ENCODE assay signal across 10 cellular contexts in genomic region chr15:40340038-40340739, GRCh38. TPM values are rescaled to one million over a fixed set of nuclear protein-coding genes. Genes with fewer than 3 reads are reported as not detected.
A peak's percentile ranks its signal among the peaks of the same experiment; 100 is the strongest.
DNase-seq lines count a peak whose midpoint lies in the region; ATAC-seq and TF ChIP-seq lines count a peak whose summit lies in the region.
"Had no signal": no experiment of that assay in that cellular context is flagged by ENCODE, and none has a peak within 500 bp of the region (broad histone marks: within the 10 kb centered on the region; RNA-seq: fewer than 3 reads in every experiment).

No MANE protein-coding gene starts in this region.

- no peaks in the 10 kb centered on the region for H4K20me1 ChIP-seq in Karpas-422 (ENCODE audit: insufficient read depth, low read depth, low read length)

- no peaks in the 10 kb centered on the region for H3K9me3 ChIP-seq in lung (ENCODE audit: control insufficient read depth in 2 of 2, insufficient read depth in 1 of 2, low read length in 1 of 2)
- no peaks in the 10 kb centered on the region for H3K9me3 ChIP-seq in Karpas-422 (ENCODE audit: low read length)

- WGBS in lung, 2 donors = 32 to 66% methylated on average over 14 of the region's 14 CpGs
- 19% methylated on average over 14 of the region's 14 CpGs for WGBS in urinary bladder

- TF ChIP-seq CTCF in choroid plexus epithelial cell (conservative IDR thresholded peaks at IDR 0.05; ENCODE audit: low read depth, low read length) = no peak
- no peak for TF ChIP-seq CTCF in lung (IDR thresholded peaks at IDR 0.05; ENCODE audit: control extremely low read depth, extremely low read depth)

- peak overlapping the region; percentile 91 to 97 for H3K27ac ChIP-seq in lung (ENCODE audit: low read depth in 1 of 2, low read length in 1 of 2)
- H3K27ac ChIP-seq in urinary bladder (ENCODE audit: low read depth) = peak overlapping the region; percentile 94
- H3K27ac ChIP-seq in Karpas-422 (ENCODE audit: low read length) = no peak overlapping the region

- H2AFZ ChIP-seq in Karpas-422 (ENCODE audit: low read length) = no peak overlapping the region

- peaks cover 5 to 50% of the 10 kb centered on the region in 2 donors for H3K4me1 ChIP-seq in lung (ENCODE audit: control insufficient read depth in 2 of 2, insufficient read depth in 2 of 2, low read length in 2 of 2)
- H3K4me1 ChIP-seq in urinary bladder (ENCODE audit: insufficient read depth) = peaks cover 6% of the 10 kb centered on the region
- H3K4me1 ChIP-seq in Karpas-422 (ENCODE audit: low read length) = peaks cover 20% of the 10 kb centered on the region

- H3K9me2 ChIP-seq in Karpas-422 (replicated peaks; ENCODE audit: insufficient read depth, low read length) = no peaks in the 10 kb centered on the region

- no peaks in the 10 kb centered on the region for H3K79me2 ChIP-seq in Karpas-422 (ENCODE audit: low read length)

- ATAC-seq in lung (ENCODE audit: insufficient read depth, low FRiP score) = peak; percentile 5

- peak overlapping the region; percentile 54 for H3K4me3 ChIP-seq in choroid plexus epithelial cell (ENCODE audit: low read depth, low read length)
- peak overlapping the region; percentile 34 for H3K4me3 ChIP-seq in lung
- peak overlapping the region; percentile 35 for H3K4me3 ChIP-seq in urinary bladder (ENCODE audit: low read depth, low read length)
- no peak overlapping the region for H3K4me3 ChIP-seq in Karpas-422 (ENCODE audit: low read length)

- no peak overlapping the region for H3K4me2 ChIP-seq in Karpas-422 (ENCODE audit: low read depth, low read length, poor library complexity, severe bottlenecking)

- DNase-seq in NCI-H2081 (lab: John Stamatoyannopoulos, UW) (peak; percentile 45 to 48), NCI-H2081 treated with DMSO at 0.1 percent for 48 hours (lab: John Stamatoyannopoulos, UW) (no peak), choroid plexus epithelial cell (ENCODE audit: low read depth) (peak; percentile 61), lung (ENCODE audit: low spot score) (no peak), SKM-1 (lab: John Stamatoyannopoulos, UW; ENCODE audit: unreplicated experiment) (no peak), Karpas-422 (no peak)
- no peak for DNase-seq in activated naive CD4-positive, alpha-beta T cell treated with Interleukin-2 at 50 U/mL for 16 hours
- DNase-seq: DND-41 had no signal

- H3K9ac ChIP-seq in Karpas-422 (ENCODE audit: low read length) = no peak overlapping the region

- H3K27me3 ChIP-seq in lung (ENCODE audit: control insufficient read depth, insufficient read depth) = no peaks in the 10 kb centered on the region
- no peaks in the 10 kb centered on the region for H3K27me3 ChIP-seq in Karpas-422 (ENCODE audit: low read length)

- H3K36me3 ChIP-seq in lung (ENCODE audit: control insufficient read depth in 2 of 2, insufficient read depth in 2 of 2, low read length in 2 of 2) (peaks cover 0 to 16% of the 10 kb centered on the region in 2 donors), urinary bladder (ENCODE audit: insufficient read depth) (peaks cover 2% of the 10 kb centered on the region), Karpas-422 (ENCODE audit: insufficient read depth, low read length) (no peaks in the 10 kb centered on the region)

RNA-seq across cellular contexts. Expression of gene CCDC9B, which starts 0.6 kb away (rescaled TPM):
- 10 to 100 TPM in 1 of 2 donors, 1 to 10 TPM in 1; 4.4 to 42.1 TPM for total RNA-seq in lung
- polyA plus RNA-seq in lung = 10 to 100 TPM in 1 of 2 donors, 1 to 10 TPM in 1; 7.0 to 22.8 TPM
- total RNA-seq in urinary bladder = 10.0 TPM
- polyA plus RNA-seq in urinary bladder = 42.2 TPM
- total RNA-seq in Karpas-422 (2014; rRNA removed; shearing (Covaris generic); ENCODE audit: low replicate concordance) = 1.2 and 3.1 TPM in 2 replicates

RNA-seq across cellular contexts. Expression of gene PHGR1, which starts 10.6 kb away (rescaled TPM):
- total RNA-seq in lung (not detected), urinary bladder (not detected)
- polyA plus RNA-seq in lung (1 to 10 TPM in 1 of 2 donors, under 1 TPM in 1; 0.84 to 1.0 TPM), urinary bladder (2.6 TPM)
- not detected in 2 replicates for total RNA-seq in Karpas-422 (2014; rRNA removed; shearing (Covaris generic); ENCODE audit: low replicate concordance)
- total RNA-seq: T-helper 1 cell treated with Interleukin-12 subunit alpha and Interleukin-12 subunit beta and Interleukin-4 antibody, amounts not matched to agents 30 ng/mL and 1 ng/mL, for 36 hours had no signal

RNA-seq across cellular contexts. Expression of gene INAFM2, which starts 16.7 kb away (rescaled TPM):
- total RNA-seq in lung (10 to 100 TPM; 12.8 to 31.1 TPM), urinary bladder (11.3 TPM)
- polyA plus RNA-seq in lung (10 to 100 TPM; 18.4 to 19.7 TPM), urinary bladder (24.5 TPM)
- total RNA-seq in Karpas-422 (2014; rRNA removed; shearing (Covaris generic); ENCODE audit: low replicate concordance) = 5.8 and 9.2 TPM in 2 replicates

RNA-seq across cellular contexts. Expression of gene DISP2, which starts 17.8 kb away (rescaled TPM):
- total RNA-seq in lung (1 to 10 TPM in 1 of 2 donors, under 1 TPM in 1; 0.23 to 1.3 TPM), urinary bladder (0.63 TPM)
- polyA plus RNA-seq in lung (1 to 10 TPM in 1 of 2 donors, under 1 TPM in 1; 0.06 to 2.5 TPM), urinary bladder (0.27 TPM)
- total RNA-seq in Karpas-422 (2014; rRNA removed; shearing (Covaris generic); ENCODE audit: low replicate concordance) = 0.07 and 2.6 TPM in 2 replicates

RNA-seq across cellular contexts. Expression of gene PLCB2, which starts 32.5 kb away (rescaled TPM):
- 10 to 100 TPM; 17.9 to 76.7 TPM for total RNA-seq in lung
- 10 to 100 TPM; 47.5 to 54.9 TPM for polyA plus RNA-seq in lung
- total RNA-seq in urinary bladder = 3.9 TPM
- polyA plus RNA-seq in urinary bladder = 9.8 TPM
- total RNA-seq in Karpas-422 (2014; rRNA removed; shearing (Covaris generic); ENCODE audit: low replicate concordance) = 4.3 and 8.7 TPM in 2 replicates

Comparison
In these comparisons a context has a peak if more than half of its experiments do, and no peak if none do; other contexts are left out.
1. DNase-seq: peak in NCI-H2081 (2 of 2) and choroid plexus epithelial cell (single experiment); none in NCI-H2081 treated with DMSO at 0.1 percent for 48 hours (single experiment), lung (single experiment), SKM-1 (single experiment), Karpas-422 (single experiment) and activated naive CD4-positive, alpha-beta T cell treated with Interleukin-2 at 50 U/mL for 16 hours (single experiment).